Comparison of ENCODE assay signal across 7 cellular contexts in the genomic region with DNA sequence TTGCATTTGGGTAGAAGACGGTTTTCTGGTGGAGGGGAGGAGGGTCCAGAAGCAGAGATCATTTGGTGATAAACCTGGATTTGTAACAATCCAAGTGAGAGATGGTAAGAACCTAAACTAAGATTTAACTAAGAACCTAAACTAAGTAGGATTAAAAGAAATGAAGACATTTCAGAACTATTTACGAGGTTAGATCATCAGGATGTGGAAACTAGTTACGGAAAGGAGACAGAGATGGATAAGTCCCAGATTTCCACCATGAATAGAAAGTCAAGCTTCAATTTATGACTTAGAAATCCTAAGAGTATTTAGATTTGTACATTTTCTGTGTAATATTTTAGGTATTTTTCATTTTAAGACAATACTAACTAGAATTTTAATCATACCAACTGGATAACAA.
"Had no signal": no experiment of that assay in that cellular context is flagged by ENCODE, and none has a peak within 500 bp of the region (broad histone marks: within the 10 kb centered on the region; RNA-seq: fewer than 3 reads in every experiment).

No MANE protein-coding gene starts in this region.

- FAIRE-seq: G401.6, GM12878, GM12891, GM18507, GM19239 had no signal

- ATAC-seq: GM12878 had no signal

- DNase-seq: GDM1, GF-D8 had no signal

- H3K4me3 ChIP-seq: GM12878 had no signal
